Comparison of ENCODE assay signal across 1 cellular context in the genomic region with DNA sequence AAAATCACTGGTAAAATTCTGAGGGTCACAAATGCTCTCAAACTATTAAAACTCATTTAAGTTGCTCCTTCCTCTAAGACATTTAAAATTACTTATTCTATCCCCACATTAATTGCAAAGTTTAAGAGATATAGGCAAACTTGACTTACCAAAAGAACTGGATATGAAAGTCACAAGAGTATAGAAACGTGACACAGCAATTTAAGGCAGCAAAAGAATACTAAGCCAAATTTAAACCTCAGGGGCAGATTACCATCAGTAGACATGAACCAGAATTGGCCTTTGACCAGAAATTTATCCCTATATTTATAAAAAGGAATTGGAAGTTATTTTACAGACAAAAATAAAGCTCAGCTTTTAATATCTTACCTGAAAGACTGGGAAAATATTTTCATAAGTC.
TF ChIP-seq lines count a peak whose summit lies in the region.

No MANE protein-coding gene starts in this region.

TF ChIP-seq in K562, 482 proteins besides CTCF, POLR2A, EP300 and RAD21 (continued from another document):
- TF ChIP-seq SAFB (IDR thresholded peaks at IDR 0.05; ENCODE audit: borderline replicate concordance, low read depth, low read length) (no peak), SMARCC2 (IDR thresholded peaks at IDR 0.05; ENCODE audit: low read depth) (peak; percentile 64; the same call in 1 of the 2 replicates), POLR2G (IDR thresholded peaks at IDR 0.05; ENCODE audit: low read depth, low read length) (no peak), DACH1 (IDR thresholded peaks at IDR 0.05; ENCODE audit: partially characterized antibody) (no peak), TBP (optimal IDR thresholded peaks at IDR 0.05; ENCODE audit: low read depth, low read length) (no peak), MAFK (IDR thresholded peaks at IDR 0.05; ENCODE audit: low read length) (peak; percentile 79), ZBTB8A (IDR thresholded peaks at IDR 0.05; ENCODE audit: partially characterized antibody) (no peak), RBM14 (IDR thresholded peaks at IDR 0.05; ENCODE audit: borderline replicate concordance, insufficient read depth, low read depth, low read length) (no peak), MCM3 (IDR thresholded peaks at IDR 0.05) (no peak), SAP30 (IDR thresholded peaks at IDR 0.05; ENCODE audit: borderline replicate concordance, insufficient read depth, low read depth, low read length, poor library complexity, severe bottlenecking) (no peak), ZNF764 (CRISPR knock-in tag; IDR thresholded peaks at IDR 0.05; ENCODE audit: low read depth) (no peak), RAD51 (IDR thresholded peaks at IDR 0.05; ENCODE audit: borderline replicate concordance, low read depth) (no peak), JUND (IDR thresholded peaks at IDR 0.05; ENCODE audit: borderline replicate concordance, low read depth, low read length) (0 out of 2 replicates have a peak, but pooled peaks have one; percentile 15), JUND (tag; IDR thresholded peaks at IDR 0.05; ENCODE audit: borderline replicate concordance, low read depth, low read length) (no peak), TCF3 (CRISPR knock-in tag; IDR thresholded peaks at IDR 0.05) (no peak), MAFF (IDR thresholded peaks at IDR 0.05; ENCODE audit: low read length) (peak; percentile 80), ETV1 (tag; conservative IDR thresholded peaks at IDR 0.05; ENCODE audit: low read depth) (no peak), SMARCB1 (IDR thresholded peaks at IDR 0.05; ENCODE audit: insufficient read length, low read depth) (peak; percentile 67), L3MBTL2 (IDR thresholded peaks at IDR 0.05) (no peak), NUFIP1 (IDR thresholded peaks at IDR 0.05; ENCODE audit: partially characterized antibody) (no peak), LEF1 (IDR thresholded peaks at IDR 0.05) (0 out of 2 replicates have a peak, but pooled peaks have one; percentile 28), ADNP (tag; IDR thresholded peaks at IDR 0.05) (no peak), ARID1B (IDR thresholded peaks at IDR 0.05) (peak; percentile 43; the same call in 1 of the 2 replicates), ZNF431 (CRISPR knock-in tag; IDR thresholded peaks at IDR 0.05) (no peak), ZNF316 (IDR thresholded peaks at IDR 0.05) (peak; percentile 97), ZNF408 (CRISPR knock-in tag; IDR thresholded peaks at IDR 0.05; ENCODE audit: low read depth) (no peak), SMARCA4 (IDR thresholded peaks at IDR 0.05) (peak; percentile 54; the same call in 1 of the 2 replicates), IRF2 (CRISPR knock-in tag; IDR thresholded peaks at IDR 0.05) (no peak), DDX20 (tag; IDR thresholded peaks at IDR 0.05; ENCODE audit: low read depth) (no peak), ZNF445 (CRISPR knock-in tag; IDR thresholded peaks at IDR 0.05; ENCODE audit: low read depth) (no peak), NFE2L1 (tag; IDR thresholded peaks at IDR 0.05; ENCODE audit: borderline replicate concordance, low read depth) (peak; percentile 83), SAFB2 (IDR thresholded peaks at IDR 0.05; ENCODE audit: borderline replicate concordance, low read depth, low read length, severe bottlenecking) (no peak), C11orf30 (IDR thresholded peaks at IDR 0.05; ENCODE audit: low read depth) (peak; percentile 92), ZNF75A (CRISPR knock-in tag; IDR thresholded peaks at IDR 0.05) (0 out of 2 replicates have a peak, but pooled peaks have one; percentile 13), KLF10 (CRISPR knock-in tag; IDR thresholded peaks at IDR 0.05) (no peak)
- TF ChIP-seq, protein P1, sequence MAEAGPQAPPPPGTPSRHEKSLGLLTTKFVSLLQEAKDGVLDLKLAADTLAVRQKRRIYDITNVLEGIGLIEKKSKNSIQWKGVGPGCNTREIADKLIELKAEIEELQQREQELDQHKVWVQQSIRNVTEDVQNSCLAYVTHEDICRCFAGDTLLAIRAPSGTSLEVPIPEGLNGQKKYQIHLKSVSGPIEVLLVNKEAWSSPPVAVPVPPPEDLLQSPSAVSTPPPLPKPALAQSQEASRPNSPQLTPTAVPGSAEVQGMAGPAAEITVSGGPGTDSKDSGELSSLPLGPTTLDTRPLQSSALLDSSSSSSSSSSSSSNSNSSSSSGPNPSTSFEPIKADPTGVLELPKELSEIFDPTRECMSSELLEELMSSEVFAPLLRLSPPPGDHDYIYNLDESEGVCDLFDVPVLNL (CRISPR knock-in tag; IDR thresholded peaks at IDR 0.05; ENCODE audit: low read depth), result no peak
- TF ChIP-seq, protein P2, sequence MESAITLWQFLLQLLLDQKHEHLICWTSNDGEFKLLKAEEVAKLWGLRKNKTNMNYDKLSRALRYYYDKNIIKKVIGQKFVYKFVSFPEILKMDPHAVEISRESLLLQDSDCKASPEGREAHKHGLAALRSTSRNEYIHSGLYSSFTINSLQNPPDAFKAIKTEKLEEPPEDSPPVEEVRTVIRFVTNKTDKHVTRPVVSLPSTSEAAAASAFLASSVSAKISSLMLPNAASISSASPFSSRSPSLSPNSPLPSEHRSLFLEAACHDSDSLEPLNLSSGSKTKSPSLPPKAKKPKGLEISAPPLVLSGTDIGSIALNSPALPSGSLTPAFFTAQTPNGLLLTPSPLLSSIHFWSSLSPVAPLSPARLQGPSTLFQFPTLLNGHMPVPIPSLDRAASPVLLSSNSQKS (CRISPR knock-in tag; IDR thresholded peaks at IDR 0.05), result no peak
- TF ChIP-seq, protein P3, sequence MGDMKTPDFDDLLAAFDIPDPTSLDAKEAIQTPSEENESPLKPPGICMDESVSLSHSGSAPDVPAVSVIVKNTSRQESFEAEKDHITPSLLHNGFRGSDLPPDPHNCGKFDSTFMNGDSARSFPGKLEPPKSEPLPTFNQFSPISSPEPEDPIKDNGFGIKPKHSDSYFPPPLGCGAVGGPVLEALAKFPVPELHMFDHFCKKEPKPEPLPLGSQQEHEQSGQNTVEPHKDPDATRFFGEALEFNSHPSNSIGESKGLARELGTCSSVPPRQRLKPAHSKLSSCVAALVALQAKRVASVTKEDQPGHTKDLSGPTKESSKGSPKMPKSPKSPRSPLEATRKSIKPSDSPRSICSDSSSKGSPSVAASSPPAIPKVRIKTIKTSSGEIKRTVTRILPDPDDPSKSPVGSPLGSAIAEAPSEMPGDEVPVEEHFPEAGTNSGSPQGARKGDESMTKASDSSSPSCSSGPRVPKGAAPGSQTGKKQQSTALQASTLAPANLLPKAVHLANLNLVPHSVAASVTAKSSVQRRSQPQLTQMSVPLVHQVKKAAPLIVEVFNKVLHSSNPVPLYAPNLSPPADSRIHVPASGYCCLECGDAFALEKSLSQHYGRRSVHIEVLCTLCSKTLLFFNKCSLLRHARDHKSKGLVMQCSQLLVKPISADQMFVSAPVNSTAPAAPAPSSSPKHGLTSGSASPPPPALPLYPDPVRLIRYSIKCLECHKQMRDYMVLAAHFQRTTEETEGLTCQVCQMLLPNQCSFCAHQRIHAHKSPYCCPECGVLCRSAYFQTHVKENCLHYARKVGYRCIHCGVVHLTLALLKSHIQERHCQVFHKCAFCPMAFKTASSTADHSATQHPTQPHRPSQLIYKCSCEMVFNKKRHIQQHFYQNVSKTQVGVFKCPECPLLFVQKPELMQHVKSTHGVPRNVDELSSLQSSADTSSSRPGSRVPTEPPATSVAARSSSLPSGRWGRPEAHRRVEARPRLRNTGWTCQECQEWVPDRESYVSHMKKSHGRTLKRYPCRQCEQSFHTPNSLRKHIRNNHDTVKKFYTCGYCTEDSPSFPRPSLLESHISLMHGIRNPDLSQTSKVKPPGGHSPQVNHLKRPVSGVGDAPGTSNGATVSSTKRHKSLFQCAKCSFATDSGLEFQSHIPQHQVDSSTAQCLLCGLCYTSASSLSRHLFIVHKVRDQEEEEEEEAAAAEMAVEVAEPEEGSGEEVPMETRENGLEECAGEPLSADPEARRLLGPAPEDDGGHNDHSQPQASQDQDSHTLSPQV (IDR thresholded peaks at IDR 0.05), result 0 out of 2 replicates have a peak, but pooled peaks have one; percentile 30
- TF ChIP-seq, protein P4, sequence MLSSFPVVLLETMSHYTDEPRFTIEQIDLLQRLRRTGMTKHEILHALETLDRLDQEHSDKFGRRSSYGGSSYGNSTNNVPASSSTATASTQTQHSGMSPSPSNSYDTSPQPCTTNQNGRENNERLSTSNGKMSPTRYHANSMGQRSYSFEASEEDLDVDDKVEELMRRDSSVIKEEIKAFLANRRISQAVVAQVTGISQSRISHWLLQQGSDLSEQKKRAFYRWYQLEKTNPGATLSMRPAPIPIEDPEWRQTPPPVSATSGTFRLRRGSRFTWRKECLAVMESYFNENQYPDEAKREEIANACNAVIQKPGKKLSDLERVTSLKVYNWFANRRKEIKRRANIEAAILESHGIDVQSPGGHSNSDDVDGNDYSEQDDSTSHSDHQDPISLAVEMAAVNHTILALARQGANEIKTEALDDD (IDR thresholded peaks at IDR 0.05), result peak; percentile 59
- TF ChIP-seq, protein P5, sequence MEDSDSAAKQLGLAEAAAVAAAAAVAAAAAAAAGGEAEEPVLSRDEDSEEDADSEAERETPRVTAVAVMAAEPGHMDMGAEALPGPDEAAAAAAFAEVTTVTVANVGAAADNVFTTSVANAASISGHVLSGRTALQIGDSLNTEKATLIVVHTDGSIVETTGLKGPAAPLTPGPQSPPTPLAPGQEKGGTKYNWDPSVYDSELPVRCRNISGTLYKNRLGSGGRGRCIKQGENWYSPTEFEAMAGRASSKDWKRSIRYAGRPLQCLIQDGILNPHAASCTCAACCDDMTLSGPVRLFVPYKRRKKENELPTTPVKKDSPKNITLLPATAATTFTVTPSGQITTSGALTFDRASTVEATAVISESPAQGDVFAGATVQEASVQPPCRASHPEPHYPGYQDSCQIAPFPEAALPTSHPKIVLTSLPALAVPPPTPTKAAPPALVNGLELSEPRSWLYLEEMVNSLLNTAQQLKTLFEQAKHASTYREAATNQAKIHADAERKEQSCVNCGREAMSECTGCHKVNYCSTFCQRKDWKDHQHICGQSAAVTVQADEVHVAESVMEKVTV (CRISPR knock-in tag; IDR thresholded peaks at IDR 0.05), result no peak
- TF ChIP-seq, protein P6, sequence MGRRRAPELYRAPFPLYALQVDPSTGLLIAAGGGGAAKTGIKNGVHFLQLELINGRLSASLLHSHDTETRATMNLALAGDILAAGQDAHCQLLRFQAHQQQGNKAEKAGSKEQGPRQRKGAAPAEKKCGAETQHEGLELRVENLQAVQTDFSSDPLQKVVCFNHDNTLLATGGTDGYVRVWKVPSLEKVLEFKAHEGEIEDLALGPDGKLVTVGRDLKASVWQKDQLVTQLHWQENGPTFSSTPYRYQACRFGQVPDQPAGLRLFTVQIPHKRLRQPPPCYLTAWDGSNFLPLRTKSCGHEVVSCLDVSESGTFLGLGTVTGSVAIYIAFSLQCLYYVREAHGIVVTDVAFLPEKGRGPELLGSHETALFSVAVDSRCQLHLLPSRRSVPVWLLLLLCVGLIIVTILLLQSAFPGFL (CRISPR knock-in tag; IDR thresholded peaks at IDR 0.05), result no peak
- TF ChIP-seq, protein P7, sequence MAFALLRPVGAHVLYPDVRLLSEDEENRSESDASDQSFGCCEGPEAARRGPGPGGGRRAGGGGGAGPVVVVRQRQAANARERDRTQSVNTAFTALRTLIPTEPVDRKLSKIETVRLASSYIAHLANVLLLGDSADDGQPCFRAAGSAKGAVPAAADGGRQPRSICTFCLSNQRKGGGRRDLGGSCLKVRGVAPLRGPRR (CRISPR knock-in tag; IDR thresholded peaks at IDR 0.05), result no peak
